In the genomic region with DNA sequence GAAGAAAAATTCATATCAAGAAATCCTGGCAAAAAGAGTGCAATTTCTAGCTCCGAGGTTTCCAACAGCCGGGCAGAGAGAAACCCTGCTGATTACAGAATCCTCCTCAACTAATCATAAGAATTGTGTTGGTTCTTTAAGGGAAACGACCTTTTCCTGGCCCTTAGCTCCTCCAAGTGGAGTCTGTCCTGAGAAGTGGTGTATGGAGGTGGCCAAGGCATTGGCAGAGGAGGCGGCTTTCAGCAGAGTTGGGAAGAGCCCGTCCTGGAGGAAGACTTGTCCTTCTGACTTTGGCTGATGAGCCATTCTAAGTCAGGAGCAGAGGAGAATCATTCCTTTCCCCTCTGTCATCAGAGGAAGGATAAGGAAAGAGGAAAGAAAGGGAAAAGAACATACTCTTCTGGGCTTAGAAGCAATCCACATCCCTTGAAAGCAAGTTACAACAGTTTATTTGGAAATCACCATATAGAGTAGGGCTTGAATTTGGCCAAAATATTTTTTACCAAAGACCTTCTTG, we compare ENCODE assay signal across 20 cellular contexts. TPM values are rescaled to one million over a fixed set of nuclear protein-coding genes. Genes with fewer than 3 reads are reported as not detected.
DNase-seq lines count a peak whose midpoint lies in the region; ATAC-seq, FAIRE-seq and TF ChIP-seq lines count a peak whose summit lies in the region.
"Had no signal": no experiment of that assay in that cellular context is flagged by ENCODE, and none has a peak within 500 bp of the region (broad histone marks: within the 10 kb centered on the region; RNA-seq: fewer than 3 reads in every experiment).

No MANE protein-coding gene starts in this region.

- H3K9ac ChIP-seq in H1 (replicated peaks in 1 of 4; ENCODE audit: extremely low read depth in 1 of 4, low read depth in 3 of 4, low read length in 3 of 4) = no peak overlapping the region

- no peak overlapping the region for H3K56ac ChIP-seq in H1 (replicated peaks; ENCODE audit: insufficient read length, low read depth, low read length)

- H3K4me2 ChIP-seq in H1 (ENCODE audit: insufficient read depth in 1 of 2, low read depth in 2 of 2, low read length in 2 of 2) = no peak overlapping the region; a peak in 1 of 4 replicates

- DNase-seq in HCEC 1CT (peak; percentile 8), H1 (ENCODE audit: low read depth in 1 of 2, low spot score in 2 of 2) (no peak), left lung (no peak), upper lobe of right lung (no peak), COLO668 (lab: John Stamatoyannopoulos, UW; ENCODE audit: unreplicated experiment) (no peak), COR-L47 (lab: John Stamatoyannopoulos, UW) (no peak), Kasumi-1 (lab: John Stamatoyannopoulos, UW) (no peak)
- DNase-seq: ACHN, AML-193, DMS79, GDM1, NCI-H1930, NCI-H2171 treated with DMSO at 0.1 percent for 48 hours, NCI-H748 treated with DMSO at 0.1 percent for 48 hours, SHP77 treated with DMSO at 0.1 percent for 48 hours had no signal

- H2AK5ac ChIP-seq in H1 (ENCODE audit: low read depth, low read length) = no peak overlapping the region

- POLR2A ChIA-PET in H1 (lab: Charles Lee; ENCODE audit: partially characterized antibody) = no interaction called here

- no peak overlapping the region; the same call in 1 of the 2 replicates for H2AFZ ChIP-seq in H1 (ENCODE audit: low read length)

- H4K20me1 ChIP-seq in H1 (replicated peaks in 1 of 2; ENCODE audit: control insufficient read depth in 1 of 2, insufficient read depth in 2 of 2, low read length in 2 of 2) = no peaks in the 10 kb centered on the region

- no peak overlapping the region for H2BK15ac ChIP-seq in H1 (ENCODE audit: low read length)

- no peak overlapping the region for H2BK120ac ChIP-seq in H1 (replicated peaks; ENCODE audit: low read depth, low read length)

- H3K23ac ChIP-seq in H1 (ENCODE audit: insufficient read length) = no peak overlapping the region

- H3K18ac ChIP-seq in H1 (ENCODE audit: extremely low read depth, low read length) = peak overlapping the region; percentile 86

- TF ChIP-seq RAD21 in H1 (IDR thresholded peaks at IDR 0.05 in 1 of 2, conservative IDR thresholded peaks at IDR 0.05 in 1 of 2; ENCODE audit: low read depth in 2 of 2, low read length in 2 of 2) = no peak

- intact Hi-C loops in left lung (cut with DNase I) = no loop called here
- intact Hi-C loops in upper lobe of right lung (cut with DNase I) = no loop called here

- no peak for TF ChIP-seq CTCF in H1 (IDR thresholded peaks at IDR 0.05; ENCODE audit: control extremely low read depth in 1 of 3, insufficient read depth in 1 of 3, low read depth in 1 of 3, low read length in 3 of 3)
- TF ChIP-seq CTCF in left lung (IDR thresholded peaks at IDR 0.05) = no peak
- no peak for TF ChIP-seq CTCF in upper lobe of right lung (IDR thresholded peaks at IDR 0.05)

- H3K4me1 ChIP-seq in H1 (replicated peaks in 1 of 4; ENCODE audit: control insufficient read depth in 3 of 4, insufficient read depth in 4 of 4, low read length in 3 of 4) = peaks cover 0 to 9% (median 2%) of the 10 kb centered on the region in 4 experiments; a peak in 3 of 7 replicates
- H3K4me1 ChIP-seq in left lung = no peaks in the 10 kb centered on the region
- no peaks in the 10 kb centered on the region for H3K4me1 ChIP-seq in upper lobe of right lung

- H4K5ac ChIP-seq in H1 (ENCODE audit: insufficient read length, low read depth, low read length) = no peak overlapping the region

- H3K27me3 ChIP-seq in H1 (replicated peaks in 1 of 4; ENCODE audit: control insufficient read depth in 3 of 4, extremely low read depth in 1 of 4, insufficient read depth in 3 of 4, low read length in 3 of 4) = no peaks in the 10 kb centered on the region
- H3K27me3 ChIP-seq in left lung = no peaks in the 10 kb centered on the region
- no peaks in the 10 kb centered on the region for H3K27me3 ChIP-seq in upper lobe of right lung

- no peak overlapping the region for H4K8ac ChIP-seq in H1 (ENCODE audit: extremely low read depth, insufficient read depth, low read length)

- H3K27ac ChIP-seq in H1 (ENCODE audit: low read depth, low read length) (no peak overlapping the region), left lung (peak overlapping the region; percentile 6 to 57), upper lobe of right lung (peak overlapping the region; percentile 32)

- H3K23me2 ChIP-seq in H1 (ENCODE audit: low read depth, low read length) = no peaks in the 10 kb centered on the region

- no peak overlapping the region for H4K91ac ChIP-seq in H1 (replicated peaks; ENCODE audit: insufficient read length, low read length)

- WGBS in H1 (ENCODE audit: extremely low coverage in 1 of 2, insufficient coverage in 1 of 2, insufficient read length in 1 of 2, insufficient replicate concordance in 2 of 2, low coverage in 1 of 2, low lambda C conversion rate in 2 of 2, missing lambda C conversion rate in 1 of 2), 2 experiments = 67% methylated on average over 5 of the region's 5 CpGs; no CpG with 5 or more reads in 1 of the 2 experiments

- H3K79me2 ChIP-seq in H1 (ENCODE audit: control insufficient read depth in 1 of 2, insufficient read depth in 2 of 2, low read length in 2 of 2) = no peaks in the 10 kb centered on the region

- H2BK20ac ChIP-seq in H1 (ENCODE audit: low read length) = no peak overlapping the region

- no peak for TF ChIP-seq POLR2A in H1 (IDR thresholded peaks at IDR 0.05; ENCODE audit: control extremely low read depth in 1 of 2, low read depth in 2 of 2, low read length in 2 of 2)

- H3K79me1 ChIP-seq in H1 (ENCODE audit: low read depth, low read length) = no peaks in the 10 kb centered on the region

- no peak for FAIRE-seq in H1 (lab: Jason Lieb, UNC)
- FAIRE-seq: GM12891 had no signal

- ATAC-seq in left lung (peak; percentile 42), upper lobe of right lung (peak; percentile 17)

- H3K9me3 ChIP-seq in H1 (ENCODE audit: insufficient read depth in 2 of 2, low read depth in 1 of 2, low read length in 1 of 2) = no peaks in the 10 kb centered on the region
- no peaks in the 10 kb centered on the region for H3K9me3 ChIP-seq in left lung
- H3K9me3 ChIP-seq in upper lobe of right lung = no peaks in the 10 kb centered on the region

- H3K36me3 ChIP-seq in H1 (ENCODE audit: control insufficient read depth in 2 of 4, insufficient read depth in 4 of 4, low read length in 3 of 4) (no peaks in the 10 kb centered on the region), left lung (no peaks in the 10 kb centered on the region), upper lobe of right lung (no peaks in the 10 kb centered on the region)

- H2BK12ac ChIP-seq in H1 (ENCODE audit: low read depth, low read length) = no peak overlapping the region

- no peak for TF ChIP-seq EP300 in H1 (IDR thresholded peaks at IDR 0.05; ENCODE audit: borderline replicate concordance in 1 of 2, low read depth in 2 of 2, low read length in 2 of 2)

- no peak overlapping the region; a peak in 1 of 8 replicates for H3K4me3 ChIP-seq in H1 (ENCODE audit: extremely low read depth in 1 of 4, insufficient read depth in 2 of 4, low read depth in 3 of 4, low read length in 4 of 4)
- H3K4me3 ChIP-seq in left lung = no peak overlapping the region
- no peak overlapping the region for H3K4me3 ChIP-seq in upper lobe of right lung

- CTCF ChIA-PET in H1 (lab: Charles Lee; ENCODE audit: partially characterized antibody) = interaction anchor here (0.8 to 1.3 kb wide), 5 partner anchors 10 to 154 kb away, joined by 3 to 4 read pairs (median 3); no protein-coding TSS in a partner anchor

- no peak overlapping the region for H2BK5ac ChIP-seq in H1 (ENCODE audit: low read depth, low read length)

- no peak overlapping the region for H3K4ac ChIP-seq in H1 (replicated peaks; ENCODE audit: insufficient read length, low read depth, low read length)

- H3K14ac ChIP-seq in H1 (ENCODE audit: insufficient read length) = no peak overlapping the region

TF ChIP-seq in H1, 55 proteins besides CTCF, POLR2A, EP300 and RAD21 (continues in another document):
- TF ChIP-seq NRF1 (IDR thresholded peaks at IDR 0.05; ENCODE audit: low read depth, low read length) = no peak
- TF ChIP-seq NANOG (IDR thresholded peaks at IDR 0.05; ENCODE audit: insufficient read depth, low read depth, low read length, poor library complexity, severe bottlenecking) = no peak
- no peak for TF ChIP-seq CREB1 (IDR thresholded peaks at IDR 0.05)
- no peak for TF ChIP-seq PHF8 (conservative IDR thresholded peaks at IDR 0.05; ENCODE audit: low read depth, low read length)
- no peak for TF ChIP-seq BACH1 (IDR thresholded peaks at IDR 0.05; ENCODE audit: low read length)
- TF ChIP-seq, protein P1, sequence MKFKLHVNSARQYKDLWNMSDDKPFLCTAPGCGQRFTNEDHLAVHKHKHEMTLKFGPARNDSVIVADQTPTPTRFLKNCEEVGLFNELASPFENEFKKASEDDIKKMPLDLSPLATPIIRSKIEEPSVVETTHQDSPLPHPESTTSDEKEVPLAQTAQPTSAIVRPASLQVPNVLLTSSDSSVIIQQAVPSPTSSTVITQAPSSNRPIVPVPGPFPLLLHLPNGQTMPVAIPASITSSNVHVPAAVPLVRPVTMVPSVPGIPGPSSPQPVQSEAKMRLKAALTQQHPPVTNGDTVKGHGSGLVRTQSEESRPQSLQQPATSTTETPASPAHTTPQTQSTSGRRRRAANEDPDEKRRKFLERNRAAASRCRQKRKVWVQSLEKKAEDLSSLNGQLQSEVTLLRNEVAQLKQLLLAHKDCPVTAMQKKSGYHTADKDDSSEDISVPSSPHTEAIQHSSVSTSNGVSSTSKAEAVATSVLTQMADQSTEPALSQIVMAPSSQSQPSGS (IDR thresholded peaks at IDR 0.05; ENCODE audit: low read length) = no peak
- TF ChIP-seq TEAD4 (IDR thresholded peaks at IDR 0.05; ENCODE audit: low read depth, low read length) = no peak
- TF ChIP-seq SP4 (IDR thresholded peaks at IDR 0.05; ENCODE audit: low read length) = no peak
- no peak for TF ChIP-seq BCL11A (IDR thresholded peaks at IDR 0.05; ENCODE audit: low read depth in 2 of 2, low read length in 2 of 2)
- no peak for TF ChIP-seq CEBPB (IDR thresholded peaks at IDR 0.05; ENCODE audit: low read depth, low read length)
- TF ChIP-seq SIX5 (IDR thresholded peaks at IDR 0.05; ENCODE audit: low read depth, low read length) = no peak

RNA-seq across cellular contexts. Expression of gene PTCSC3, which starts 46.5 kb away (rescaled TPM):
- total RNA-seq in H1 (2021; fragmentation: NEBNext Ultra II Directional; extraction: Animal tissue kit (Norgen Biotek cat#: 25700)) = not detected in 2 replicates
- not detected in 2 replicates for polyA plus RNA-seq in H1 (2011; rRNA removed)
- not detected for polyA plus RNA-seq in H1 (2011; cell fraction: cytosol; rRNA removed)
- polyA plus RNA-seq in H1 (2011; cell fraction: nucleus; rRNA removed) = not detected
- not detected in 4 replicates for polyA plus RNA-seq in H1 (2012, experiment 1 of 2)
- polyA plus RNA-seq in H1 (2012, experiment 2 of 2) = not detected
- polyA plus RNA-seq in H1 (2013, experiment 1 of 2) = not detected
- not detected for polyA plus RNA-seq in H1 (2013, experiment 2 of 2)
- polyA minus RNA-seq in H1 (2011; rRNA and poly(A)+ RNA removed) = not detected in 2 replicates
- polyA minus RNA-seq in H1 (2011; cell fraction: cytosol; rRNA and poly(A)+ RNA removed) = not detected
- not detected for polyA minus RNA-seq in H1 (2011; cell fraction: nucleus; rRNA and poly(A)+ RNA removed)
- total RNA-seq in left lung = 1 to 10 TPM in 1 of 2 donors, not detected in 1; 2.9 TPM
- total RNA-seq in upper lobe of right lung = 2.8 TPM
- total RNA-seq: H4, LHCN-M2, NCI-H460, RPMI7951 had no signal
